Comparison of ENCODE assay signal across 8 cellular contexts in the genomic region with DNA sequence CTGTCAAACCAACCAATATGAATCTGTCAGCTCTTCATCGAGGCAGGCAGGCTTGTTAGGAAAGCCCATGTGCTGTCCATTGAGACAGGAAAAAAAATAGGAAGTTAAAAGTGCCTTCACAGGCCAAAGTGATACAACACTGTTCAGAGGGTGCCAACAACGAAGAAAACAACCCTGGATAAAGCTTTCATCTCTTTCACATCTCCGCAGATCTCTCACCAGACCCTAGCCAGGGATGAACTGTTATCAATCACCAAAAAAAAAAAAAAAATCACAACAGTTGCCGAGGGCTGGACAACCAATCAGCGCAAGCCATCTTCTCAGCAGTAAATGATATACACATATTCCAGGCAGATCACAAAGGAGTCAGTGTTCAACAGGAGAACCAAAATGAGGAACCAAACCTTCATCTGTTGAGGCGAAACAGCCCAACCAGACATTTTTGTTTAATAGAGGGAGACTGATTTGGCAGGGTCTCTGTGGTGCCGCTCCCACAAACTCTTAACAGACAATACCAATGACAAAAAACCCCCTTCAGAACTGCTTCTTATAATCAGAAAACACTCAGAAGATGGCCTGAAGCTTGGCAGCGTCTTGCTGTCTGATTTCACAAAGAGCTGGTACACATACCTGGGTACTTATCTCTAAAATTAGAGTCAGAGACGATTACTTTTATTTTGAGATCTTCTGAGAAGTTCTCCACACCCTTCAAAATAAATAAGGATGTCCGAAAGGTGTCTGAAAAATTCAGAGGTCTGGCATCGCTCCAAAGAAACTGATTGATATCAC. TPM values are rescaled to one million over a fixed set of nuclear protein-coding genes. Genes with fewer than 3 reads are reported as not detected.
A peak's percentile ranks its signal among the peaks of the same experiment; 100 is the strongest.
DNase-seq lines count a peak whose midpoint lies in the region; ATAC-seq and TF ChIP-seq lines count a peak whose summit lies in the region.

No MANE protein-coding gene starts in this region.

- H3K27me3 ChIP-seq in right lobe of liver (no peaks in the 10 kb centered on the region), thyroid gland (no peaks in the 10 kb centered on the region)

- no peak for ATAC-seq in right lobe of liver

- TF ChIP-seq CTCF in AG09309 (IDR thresholded peaks at IDR 0.05; ENCODE audit: control insufficient read depth, insufficient read depth, low read depth, low read length, missing control alignments) = no peak
- no peak for TF ChIP-seq CTCF in right lobe of liver (IDR thresholded peaks at IDR 0.05)
- no peak for TF ChIP-seq CTCF in thyroid gland (IDR thresholded peaks at IDR 0.05)

- H3K4me1 ChIP-seq in right lobe of liver (peaks cover 0 to 60% (median 36%) of the 10 kb centered on the region in 4 donors), thyroid gland (peaks cover 50 to 65% of the 10 kb centered on the region in 2 donors)

- no peaks in the 10 kb centered on the region for H3K9me3 Mint-ChIP-seq in activated T-helper 1 cell treated with anti-CD3 and anti-CD28 coated beads, Interleukin-12 subunit alpha, Interleukin-12 subunit beta, Interleukin-2, Interleukin-4 antibody, amounts not matched to agents 30 ng/mL and 10 ng/mL and 1 ng/mL, durations not matched to agents 14 hours and 24 hours and 36 hours

- intact Hi-C loops in activated T-helper 1 cell treated with anti-CD3 and anti-CD28 coated beads, Interleukin-12 subunit alpha, Interleukin-12 subunit beta, Interleukin-2, Interleukin-4 antibody, amounts not matched to agents 30 ng/mL and 10 ng/mL and 1 ng/mL, durations not matched to agents 14 hours and 24 hours and 36 hours (cut with micrococcal nuclease) = loop anchor here (5.0 kb wide), 3 partner anchors 263 to 877 kb away; a partner anchor contains a TSS
- intact Hi-C loops in right lobe of liver (cut with DNase I) = no loop called here
- intact Hi-C loops in thyroid gland (cut with DNase I) = loop anchor here (5.0 kb wide), 1 partner anchor 33 kb away; no protein-coding TSS in a partner anchor

- H3K4me3 Mint-ChIP-seq in activated T-helper 1 cell treated with anti-CD3 and anti-CD28 coated beads, Interleukin-12 subunit alpha, Interleukin-12 subunit beta, Interleukin-2, Interleukin-4 antibody, amounts not matched to agents 30 ng/mL and 10 ng/mL and 1 ng/mL, durations not matched to agents 14 hours and 24 hours and 36 hours = peak overlapping the region; percentile 95

- no peaks in the 10 kb centered on the region for H3K27me3 Mint-ChIP-seq in activated T-helper 1 cell treated with anti-CD3 and anti-CD28 coated beads, Interleukin-12 subunit alpha, Interleukin-12 subunit beta, Interleukin-2, Interleukin-4 antibody, amounts not matched to agents 30 ng/mL and 10 ng/mL and 1 ng/mL, durations not matched to agents 14 hours and 24 hours and 36 hours (ENCODE audit: insufficient read depth)

- DNase-seq in AG09309 (ENCODE audit: low read depth) = no peak
- DNase-seq in HCEC 1CT = peak; percentile 39
- DNase-seq in activated T-helper 1 cell treated with anti-CD3 and anti-CD28 coated beads, Interleukin-12 subunit alpha, Interleukin-12 subunit beta, Interleukin-2, Interleukin-4 antibody, amounts not matched to agents 30 ng/mL and 10 ng/mL and 1 ng/mL, durations not matched to agents 14 hours and 24 hours and 36 hours (ENCODE audit: low spot score) = no peak
- DNase-seq in right lobe of liver = no peak
- DNase-seq in DMS79 treated with DMSO at 0.1 percent for 48 hours (lab: John Stamatoyannopoulos, UW) = no peak
- no peak for DNase-seq in effector CD8-positive, alpha-beta T cell (lab: John Stamatoyannopoulos, UW)
- DNase-seq in thyroid gland = no peak
- DNase-seq in mesenteric fat pad (ENCODE audit: low spot score) = no peak

- H3K27ac ChIP-seq in right lobe of liver (peak overlapping the region; percentile 30 to 87 (median 86)), thyroid gland (peak overlapping the region in 1 of 3 donors; percentile 31)

- no peak for TF ChIP-seq POLR2A in right lobe of liver (IDR thresholded peaks at IDR 0.05)
- no peak for TF ChIP-seq POLR2A in thyroid gland (IDR thresholded peaks at IDR 0.05)

- H3K9me3 ChIP-seq in right lobe of liver = no peaks in the 10 kb centered on the region
- no peaks in the 10 kb centered on the region for H3K9me3 ChIP-seq in thyroid gland

- H3K4me1 Mint-ChIP-seq in activated T-helper 1 cell treated with anti-CD3 and anti-CD28 coated beads, Interleukin-12 subunit alpha, Interleukin-12 subunit beta, Interleukin-2, Interleukin-4 antibody, amounts not matched to agents 30 ng/mL and 10 ng/mL and 1 ng/mL, durations not matched to agents 14 hours and 24 hours and 36 hours (ENCODE audit: low read depth) = peaks cover 82% of the 10 kb centered on the region

- H3K36me3 Mint-ChIP-seq in activated T-helper 1 cell treated with anti-CD3 and anti-CD28 coated beads, Interleukin-12 subunit alpha, Interleukin-12 subunit beta, Interleukin-2, Interleukin-4 antibody, amounts not matched to agents 30 ng/mL and 10 ng/mL and 1 ng/mL, durations not matched to agents 14 hours and 24 hours and 36 hours (ENCODE audit: low read depth) = peaks cover 46% of the 10 kb centered on the region

- H3K4me3 ChIP-seq in AG09309 (ENCODE audit: control insufficient read depth, low read depth, low read length) (peak overlapping the region; percentile 95), right lobe of liver (peak overlapping the region; percentile 65 to 86 (median 80)), thyroid gland (replicated peaks in 1 of 3) (no peak overlapping the region)

- peak overlapping the region; percentile 99 for H3K27ac Mint-ChIP-seq in activated T-helper 1 cell treated with anti-CD3 and anti-CD28 coated beads, Interleukin-12 subunit alpha, Interleukin-12 subunit beta, Interleukin-2, Interleukin-4 antibody, amounts not matched to agents 30 ng/mL and 10 ng/mL and 1 ng/mL, durations not matched to agents 14 hours and 24 hours and 36 hours

- H3K36me3 ChIP-seq in right lobe of liver (no peaks in the 10 kb centered on the region), thyroid gland (no peaks in the 10 kb centered on the region)

- WGBS in right lobe of liver (ENCODE audit: insufficient coverage, low coverage, low lambda C conversion rate, missing lambda C conversion rate) = 22% methylated on average over 11 of the region's 11 CpGs
- 67 to 68% methylated on average over 11 of the region's 11 CpGs for WGBS in thyroid gland, 2 donors

RNA-seq across cellular contexts. Expression of a gene that starts 1.9 kb away (rescaled TPM):
- 64.4 and 64.7 TPM in 2 replicates for total RNA-seq in activated T-helper 1 cell treated with anti-CD3 and anti-CD28 coated beads, Interleukin-12 subunit alpha, Interleukin-12 subunit beta, Interleukin-2, Interleukin-4 antibody, amounts not matched to agents 30 ng/mL and 10 ng/mL and 1 ng/mL, durations not matched to agents 14 hours and 24 hours and 36 hours
- total RNA-seq in right lobe of liver = 1 to 10 TPM; 4.8 to 7.8 (median 6.3) TPM
- 10 to 100 TPM in 1 of 4 donors, 1 to 10 TPM in 3; 4.1 to 21.7 (median 6.2) TPM for total RNA-seq in thyroid gland
- total RNA-seq in mesenteric fat pad = 8.7 TPM

RNA-seq across cellular contexts. Expression of a gene that starts 53.1 kb away (rescaled TPM):
- total RNA-seq in activated T-helper 1 cell treated with anti-CD3 and anti-CD28 coated beads, Interleukin-12 subunit alpha, Interleukin-12 subunit beta, Interleukin-2, Interleukin-4 antibody, amounts not matched to agents 30 ng/mL and 10 ng/mL and 1 ng/mL, durations not matched to agents 14 hours and 24 hours and 36 hours = 0.44 and 0.56 TPM in 2 replicates
- not detected for total RNA-seq in right lobe of liver
- not detected for total RNA-seq in thyroid gland
- total RNA-seq in mesenteric fat pad = not detected

Comparison
In these comparisons a context has a peak if more than half of its experiments do, and no peak if none do; other contexts are left out.
1. H3K4me3 ChIP-seq: peak in AG09309 (single experiment) and right lobe of liver (3 of 3); none in thyroid gland (0 of 3).
2. intact Hi-C loops: an anchor here in activated T-helper 1 cell treated with anti-CD3 and anti-CD28 coated beads, Interleukin-12 subunit alpha, Interleukin-12 subunit beta, Interleukin-2, Interleukin-4 antibody, amounts not matched to agents 30 ng/mL and 10 ng/mL and 1 ng/mL, durations not matched to agents 14 hours and 24 hours and 36 hours (5.0 kb wide) and thyroid gland (5.0 kb wide); none called in right lobe of liver.